Comparison of ENCODE assay signal across 1 cellular context in the genomic region with DNA sequence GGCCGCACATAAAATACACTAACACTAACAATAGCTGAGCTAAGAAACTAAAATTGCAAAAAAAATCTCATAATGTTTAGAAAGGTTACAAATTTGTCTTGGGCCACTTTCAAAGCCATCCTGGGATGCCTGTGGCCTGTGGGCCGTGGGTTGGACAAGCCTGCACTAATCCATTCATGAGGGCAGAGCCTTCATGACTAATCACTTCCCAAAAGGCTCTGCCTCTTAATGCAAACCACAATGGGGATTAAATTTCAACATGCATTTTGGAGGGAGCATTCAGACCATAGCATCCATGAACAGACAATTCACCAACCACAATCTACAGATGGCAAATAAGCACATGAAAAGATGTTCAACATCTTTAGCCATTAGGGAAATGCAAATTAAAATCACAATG.
TF ChIP-seq lines count a peak whose summit lies in the region.

No MANE protein-coding gene starts in this region.

TF ChIP-seq in IMR-90, 13 proteins besides CTCF, POLR2A, EP300 and RAD21 (continued from another document):
- TF ChIP-seq, protein P1, sequence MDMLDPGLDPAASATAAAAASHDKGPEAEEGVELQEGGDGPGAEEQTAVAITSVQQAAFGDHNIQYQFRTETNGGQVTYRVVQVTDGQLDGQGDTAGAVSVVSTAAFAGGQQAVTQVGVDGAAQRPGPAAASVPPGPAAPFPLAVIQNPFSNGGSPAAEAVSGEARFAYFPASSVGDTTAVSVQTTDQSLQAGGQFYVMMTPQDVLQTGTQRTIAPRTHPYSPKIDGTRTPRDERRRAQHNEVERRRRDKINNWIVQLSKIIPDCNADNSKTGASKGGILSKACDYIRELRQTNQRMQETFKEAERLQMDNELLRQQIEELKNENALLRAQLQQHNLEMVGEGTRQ (IDR thresholded peaks at IDR 0.05; ENCODE audit: low read depth, low read length), result no peak
- no peak for TF ChIP-seq ELK1 (IDR thresholded peaks at IDR 0.05; ENCODE audit: borderline replicate concordance, low read depth, low read length)
- TF ChIP-seq NFE2L2 (IDR thresholded peaks at IDR 0.05; ENCODE audit: low read depth, low read length), result no peak
